In genomic region chr20:54267510-54268003, GRCh38 we compare ENCODE assay signal across 10 cellular contexts. TPM values are rescaled to one million over a fixed set of nuclear protein-coding genes. Genes with fewer than 3 reads are reported as not detected.
DNase-seq lines count a peak whose midpoint lies in the region; ATAC-seq and TF ChIP-seq lines count a peak whose summit lies in the region.
"Had no signal": no experiment of that assay in that cellular context is flagged by ENCODE, and none has a peak within 500 bp of the region (broad histone marks: within the 10 kb centered on the region; RNA-seq: fewer than 3 reads in every experiment).

No MANE protein-coding gene starts in this region.

- H3K27me3 Mint-ChIP-seq in HFFc6 (ENCODE audit: insufficient read depth): peaks cover 8% of the 10 kb centered on the region

- peaks cover 9% of the 10 kb centered on the region for H3K4me1 Mint-ChIP-seq in HFFc6 (ENCODE audit: low read depth)

- TF ChIP-seq POLR2A in prostate gland (IDR thresholded peaks at IDR 0.05): no peak
- TF ChIP-seq POLR2A in esophagus squamous epithelium (IDR thresholded peaks at IDR 0.05): no peak

- H3K27ac Mint-ChIP-seq in HFFc6: no peak overlapping the region
- H3K27ac Mint-ChIP-seq: activated T-helper 1 cell treated with anti-CD3 and anti-CD28 coated beads, Interleukin-12 subunit alpha, Interleukin-12 subunit beta, Interleukin-2, Interleukin-4 antibody, amounts not matched to agents 30 ng/mL and 10 ng/mL and 1 ng/mL, durations not matched to agents 14 hours and 24 hours and 36 hours had no signal

- no peaks in the 10 kb centered on the region for H3K4me1 ChIP-seq in prostate gland (replicated peaks)
- H3K4me1 ChIP-seq in esophagus squamous epithelium: peaks cover 0 to 24% (median 0%) of the 10 kb centered on the region in 3 donors

- H3K27ac ChIP-seq in prostate gland (no peak overlapping the region), esophagus squamous epithelium (peak overlapping the region in 1 of 4 donors; percentile 18)

- H3K9me3 ChIP-seq in prostate gland: no peaks in the 10 kb centered on the region
- H3K9me3 ChIP-seq in esophagus squamous epithelium: no peaks in the 10 kb centered on the region

- no peaks in the 10 kb centered on the region for H3K36me3 Mint-ChIP-seq in HFFc6 (ENCODE audit: low read depth)

- ATAC-seq in esophagus mucosa: peak; percentile 96

- no peaks in the 10 kb centered on the region for H3K9me3 Mint-ChIP-seq in HFFc6
- H3K9me3 Mint-ChIP-seq: activated T-helper 1 cell treated with anti-CD3 and anti-CD28 coated beads, Interleukin-12 subunit alpha, Interleukin-12 subunit beta, Interleukin-2, Interleukin-4 antibody, amounts not matched to agents 30 ng/mL and 10 ng/mL and 1 ng/mL, durations not matched to agents 14 hours and 24 hours and 36 hours had no signal

- WGBS in prostate gland: 46% methylated on average over 4 of the region's 4 CpGs
- WGBS in esophagus squamous epithelium, 2 donors: 34 to 45% methylated on average over 4 of the region's 4 CpGs

- no peaks in the 10 kb centered on the region for H3K27me3 ChIP-seq in prostate gland (replicated peaks; ENCODE audit: insufficient read depth)
- H3K27me3 ChIP-seq in esophagus squamous epithelium: no peaks in the 10 kb centered on the region

- intact Hi-C loops in prostate gland (cut with DNase I): no loop called here
- intact Hi-C loops in esophagus squamous epithelium (cut with DNase I): no loop called here

- DNase-seq in HFFc6 (peak; percentile 13), RPMI7951 (ENCODE audit: low read depth) (peak; percentile 74), prostate gland (ENCODE audit: low spot score) (peak; percentile 7), GM10266 (ENCODE audit: extremely low spot score) (no peak), esophagus squamous epithelium (lab: John Stamatoyannopoulos, UW) (no peak), NCI-H146 treated with DMSO at 0.1 percent for 48 hours (lab: John Stamatoyannopoulos, UW; ENCODE audit: unreplicated experiment) (no peak)
- DNase-seq: Kasumi-1, NCI-H774 had no signal

- H3K36me3 ChIP-seq in prostate gland (no peaks in the 10 kb centered on the region), esophagus squamous epithelium (no peaks in the 10 kb centered on the region)

- H3K4me3 Mint-ChIP-seq in HFFc6: no peak overlapping the region
- H3K4me3 Mint-ChIP-seq: activated T-helper 1 cell treated with anti-CD3 and anti-CD28 coated beads, Interleukin-12 subunit alpha, Interleukin-12 subunit beta, Interleukin-2, Interleukin-4 antibody, amounts not matched to agents 30 ng/mL and 10 ng/mL and 1 ng/mL, durations not matched to agents 14 hours and 24 hours and 36 hours had no signal

- no peak for TF ChIP-seq CTCF in HFFc6 (IDR thresholded peaks at IDR 0.05)
- no peak for TF ChIP-seq CTCF in prostate gland (IDR thresholded peaks at IDR 0.05)
- no peak for TF ChIP-seq CTCF in GM10266 (IDR thresholded peaks at IDR 0.05; ENCODE audit: control insufficient read depth, insufficient read depth, low read depth, missing control alignments)
- no peak for TF ChIP-seq CTCF in esophagus squamous epithelium (IDR thresholded peaks at IDR 0.05)

- H3K4me3 ChIP-seq in prostate gland (no peak overlapping the region), esophagus squamous epithelium (no peak overlapping the region)

RNA-seq across cellular contexts. Expression of gene PFDN4, which starts 59.7 kb away (rescaled TPM):
- 10 to 100 TPM; 31.6 to 37.1 (median 35.1) TPM for total RNA-seq in HFFc6 (2021; fragmentation: NEBNext Ultra II Directional; extraction: Animal tissue kit (Norgen Biotek cat#: 25700))
- total RNA-seq in RPMI7951 (2014; rRNA removed; shearing (Covaris generic)): 200 and 262 TPM in 2 replicates
- total RNA-seq in esophagus mucosa: 19.0 TPM
- 10 to 100 TPM; 43.2 to 44.8 TPM for total RNA-seq in prostate gland
- 10 to 100 TPM; 39.0 to 68.9 (median 46.4) TPM for total RNA-seq in esophagus squamous epithelium

Comparison
In these comparisons a context has a peak if more than half of its experiments do, and no peak if none do; other contexts are left out.
1. DNase-seq: peak in HFFc6 (single experiment), RPMI7951 (single experiment) and prostate gland (single experiment); none in GM10266 (single experiment), esophagus squamous epithelium (single experiment) and NCI-H146 treated with DMSO at 0.1 percent for 48 hours (single experiment).